In the genomic region with DNA sequence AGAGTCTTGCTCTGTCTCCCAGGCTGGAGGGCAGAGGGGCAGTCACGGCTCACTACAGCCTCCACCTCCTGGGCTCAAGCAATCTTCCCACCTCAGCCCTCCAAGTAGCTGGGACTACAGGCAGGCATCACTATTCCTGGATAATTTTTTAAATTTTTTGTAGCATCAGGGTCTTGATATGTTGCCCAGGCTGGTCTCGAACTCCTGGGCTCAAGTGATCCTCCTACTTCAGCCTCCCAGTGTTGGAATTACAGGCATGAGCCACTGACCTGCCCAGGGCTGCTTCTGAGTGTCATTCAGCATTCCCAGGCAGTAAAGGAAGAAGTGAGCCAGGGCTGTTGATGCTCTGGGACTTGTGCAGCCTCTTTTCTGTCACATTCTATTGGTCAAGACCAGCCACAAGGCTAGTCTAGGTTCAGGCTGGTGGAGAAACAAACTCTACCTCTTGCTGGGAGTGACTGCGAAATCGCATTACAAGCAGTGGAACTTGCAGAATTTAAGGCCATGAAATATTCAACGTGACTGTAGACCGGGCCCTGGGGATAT, we compare ENCODE assay signal across 1 cellular context.
TF ChIP-seq lines count a peak whose summit lies in the region.

No MANE protein-coding gene starts in this region.

TF ChIP-seq in GM23338, 12 proteins besides CTCF, POLR2A, EP300 and RAD21:
- TF ChIP-seq, protein P1, sequence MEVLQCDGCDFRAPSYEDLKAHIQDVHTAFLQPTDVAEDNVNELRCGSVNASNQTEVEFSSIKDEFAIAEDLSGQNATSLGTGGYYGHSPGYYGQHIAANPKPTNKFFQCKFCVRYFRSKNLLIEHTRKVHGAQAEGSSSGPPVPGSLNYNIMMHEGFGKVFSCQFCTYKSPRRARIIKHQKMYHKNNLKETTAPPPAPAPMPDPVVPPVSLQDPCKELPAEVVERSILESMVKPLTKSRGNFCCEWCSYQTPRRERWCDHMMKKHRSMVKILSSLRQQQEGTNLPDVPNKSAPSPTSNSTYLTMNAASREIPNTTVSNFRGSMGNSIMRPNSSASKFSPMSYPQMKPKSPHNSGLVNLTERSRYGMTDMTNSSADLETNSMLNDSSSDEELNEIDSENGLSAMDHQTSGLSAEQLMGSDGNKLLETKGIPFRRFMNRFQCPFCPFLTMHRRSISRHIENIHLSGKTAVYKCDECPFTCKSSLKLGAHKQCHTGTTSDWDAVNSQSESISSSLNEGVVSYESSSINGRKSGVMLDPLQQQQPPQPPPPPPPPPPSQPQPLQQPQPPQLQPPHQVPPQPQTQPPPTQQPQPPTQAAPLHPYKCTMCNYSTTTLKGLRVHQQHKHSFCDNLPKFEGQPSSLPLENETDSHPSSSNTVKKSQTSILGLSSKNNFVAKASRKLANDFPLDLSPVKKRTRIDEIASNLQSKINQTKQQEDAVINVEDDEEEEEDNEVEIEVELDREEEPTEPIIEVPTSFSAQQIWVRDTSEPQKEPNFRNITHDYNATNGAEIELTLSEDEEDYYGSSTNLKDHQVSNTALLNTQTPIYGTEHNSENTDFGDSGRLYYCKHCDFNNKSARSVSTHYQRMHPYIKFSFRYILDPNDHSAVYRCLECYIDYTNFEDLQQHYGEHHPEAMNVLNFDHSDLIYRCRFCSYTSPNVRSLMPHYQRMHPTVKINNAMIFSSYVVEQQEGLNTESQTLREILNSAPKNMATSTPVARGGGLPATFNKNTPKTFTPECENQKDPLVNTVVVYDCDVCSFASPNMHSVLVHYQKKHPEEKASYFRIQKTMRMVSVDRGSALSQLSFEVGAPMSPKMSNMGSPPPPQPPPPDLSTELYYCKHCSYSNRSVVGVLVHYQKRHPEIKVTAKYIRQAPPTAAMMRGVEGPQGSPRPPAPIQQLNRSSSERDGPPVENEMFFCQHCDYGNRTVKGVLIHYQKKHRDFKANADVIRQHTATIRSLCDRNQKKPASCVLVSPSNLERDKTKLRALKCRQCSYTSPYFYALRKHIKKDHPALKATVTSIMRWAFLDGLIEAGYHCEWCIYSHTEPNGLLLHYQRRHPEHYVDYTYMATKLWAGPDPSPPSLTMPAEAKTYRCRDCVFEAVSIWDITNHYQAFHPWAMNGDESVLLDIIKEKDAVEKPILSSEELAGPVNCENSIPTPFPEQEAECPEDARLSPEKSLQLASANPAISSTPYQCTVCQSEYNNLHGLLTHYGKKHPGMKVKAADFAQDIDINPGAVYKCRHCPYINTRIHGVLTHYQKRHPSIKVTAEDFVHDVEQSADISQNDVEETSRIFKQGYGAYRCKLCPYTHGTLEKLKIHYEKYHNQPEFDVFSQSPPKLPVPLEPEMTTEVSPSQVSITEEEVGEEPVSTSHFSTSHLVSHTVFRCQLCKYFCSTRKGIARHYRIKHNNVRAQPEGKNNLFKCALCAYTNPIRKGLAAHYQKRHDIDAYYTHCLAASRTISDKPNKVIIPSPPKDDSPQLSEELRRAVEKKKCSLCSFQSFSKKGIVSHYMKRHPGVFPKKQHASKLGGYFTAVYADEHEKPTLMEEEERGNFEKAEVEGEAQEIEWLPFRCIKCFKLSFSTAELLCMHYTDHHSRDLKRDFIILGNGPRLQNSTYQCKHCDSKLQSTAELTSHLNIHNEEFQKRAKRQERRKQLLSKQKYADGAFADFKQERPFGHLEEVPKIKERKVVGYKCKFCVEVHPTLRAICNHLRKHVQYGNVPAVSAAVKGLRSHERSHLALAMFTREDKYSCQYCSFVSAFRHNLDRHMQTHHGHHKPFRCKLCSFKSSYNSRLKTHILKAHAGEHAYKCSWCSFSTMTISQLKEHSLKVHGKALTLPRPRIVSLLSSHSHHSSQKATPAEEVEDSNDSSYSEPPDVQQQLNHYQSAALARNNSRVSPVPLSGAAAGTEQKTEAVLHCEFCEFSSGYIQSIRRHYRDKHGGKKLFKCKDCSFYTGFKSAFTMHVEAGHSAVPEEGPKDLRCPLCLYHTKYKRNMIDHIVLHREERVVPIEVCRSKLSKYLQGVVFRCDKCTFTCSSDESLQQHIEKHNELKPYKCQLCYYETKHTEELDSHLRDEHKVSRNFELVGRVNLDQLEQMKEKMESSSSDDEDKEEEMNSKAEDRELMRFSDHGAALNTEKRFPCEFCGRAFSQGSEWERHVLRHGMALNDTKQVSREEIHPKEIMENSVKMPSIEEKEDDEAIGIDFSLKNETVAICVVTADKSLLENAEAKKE (CRISPR knock-in tag; IDR thresholded peaks at IDR 0.05), result no peak
- TF ChIP-seq ZNF114 (CRISPR knock-in tag; IDR thresholded peaks at IDR 0.05), result no peak
- TF ChIP-seq JUNB (IDR thresholded peaks at IDR 0.05; ENCODE audit: unreplicated experiment), result no peak
- no peak for TF ChIP-seq STAT1 (IDR thresholded peaks at IDR 0.05; ENCODE audit: unreplicated experiment)
- TF ChIP-seq, protein P2, sequence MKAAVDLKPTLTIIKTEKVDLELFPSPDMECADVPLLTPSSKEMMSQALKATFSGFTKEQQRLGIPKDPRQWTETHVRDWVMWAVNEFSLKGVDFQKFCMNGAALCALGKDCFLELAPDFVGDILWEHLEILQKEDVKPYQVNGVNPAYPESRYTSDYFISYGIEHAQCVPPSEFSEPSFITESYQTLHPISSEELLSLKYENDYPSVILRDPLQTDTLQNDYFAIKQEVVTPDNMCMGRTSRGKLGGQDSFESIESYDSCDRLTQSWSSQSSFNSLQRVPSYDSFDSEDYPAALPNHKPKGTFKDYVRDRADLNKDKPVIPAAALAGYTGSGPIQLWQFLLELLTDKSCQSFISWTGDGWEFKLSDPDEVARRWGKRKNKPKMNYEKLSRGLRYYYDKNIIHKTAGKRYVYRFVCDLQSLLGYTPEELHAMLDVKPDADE (IDR thresholded peaks at IDR 0.05), result no peak
- TF ChIP-seq CREB1 (CRISPR knock-in tag; IDR thresholded peaks at IDR 0.05; ENCODE audit: low read depth), result no peak
- no peak for TF ChIP-seq EZH2phosphoT487 (IDR thresholded peaks at IDR 0.05; ENCODE audit: unreplicated experiment)
- TF ChIP-seq POLR2AphosphoS5 (IDR thresholded peaks at IDR 0.05; ENCODE audit: low read depth), result no peak
- TF ChIP-seq, protein P3, sequence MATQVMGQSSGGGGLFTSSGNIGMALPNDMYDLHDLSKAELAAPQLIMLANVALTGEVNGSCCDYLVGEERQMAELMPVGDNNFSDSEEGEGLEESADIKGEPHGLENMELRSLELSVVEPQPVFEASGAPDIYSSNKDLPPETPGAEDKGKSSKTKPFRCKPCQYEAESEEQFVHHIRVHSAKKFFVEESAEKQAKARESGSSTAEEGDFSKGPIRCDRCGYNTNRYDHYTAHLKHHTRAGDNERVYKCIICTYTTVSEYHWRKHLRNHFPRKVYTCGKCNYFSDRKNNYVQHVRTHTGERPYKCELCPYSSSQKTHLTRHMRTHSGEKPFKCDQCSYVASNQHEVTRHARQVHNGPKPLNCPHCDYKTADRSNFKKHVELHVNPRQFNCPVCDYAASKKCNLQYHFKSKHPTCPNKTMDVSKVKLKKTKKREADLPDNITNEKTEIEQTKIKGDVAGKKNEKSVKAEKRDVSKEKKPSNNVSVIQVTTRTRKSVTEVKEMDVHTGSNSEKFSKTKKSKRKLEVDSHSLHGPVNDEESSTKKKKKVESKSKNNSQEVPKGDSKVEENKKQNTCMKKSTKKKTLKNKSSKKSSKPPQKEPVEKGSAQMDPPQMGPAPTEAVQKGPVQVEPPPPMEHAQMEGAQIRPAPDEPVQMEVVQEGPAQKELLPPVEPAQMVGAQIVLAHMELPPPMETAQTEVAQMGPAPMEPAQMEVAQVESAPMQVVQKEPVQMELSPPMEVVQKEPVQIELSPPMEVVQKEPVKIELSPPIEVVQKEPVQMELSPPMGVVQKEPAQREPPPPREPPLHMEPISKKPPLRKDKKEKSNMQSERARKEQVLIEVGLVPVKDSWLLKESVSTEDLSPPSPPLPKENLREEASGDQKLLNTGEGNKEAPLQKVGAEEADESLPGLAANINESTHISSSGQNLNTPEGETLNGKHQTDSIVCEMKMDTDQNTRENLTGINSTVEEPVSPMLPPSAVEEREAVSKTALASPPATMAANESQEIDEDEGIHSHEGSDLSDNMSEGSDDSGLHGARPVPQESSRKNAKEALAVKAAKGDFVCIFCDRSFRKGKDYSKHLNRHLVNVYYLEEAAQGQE (IDR thresholded peaks at IDR 0.05; ENCODE audit: unreplicated experiment), result no peak
- no peak for TF ChIP-seq EZH2 (IDR thresholded peaks at IDR 0.05; ENCODE audit: low read depth, unreplicated experiment)
- no peak for TF ChIP-seq ZNF331 (CRISPR knock-in tag; IDR thresholded peaks at IDR 0.05; ENCODE audit: low read depth)
- TF ChIP-seq NANOG (IDR thresholded peaks at IDR 0.05; ENCODE audit: borderline replicate concordance), result no peak
TF ChIP-seq in GM23338: peak in this region for 0.
